Comparison of ENCODE assay signal across 18 cellular contexts in the genomic region with DNA sequence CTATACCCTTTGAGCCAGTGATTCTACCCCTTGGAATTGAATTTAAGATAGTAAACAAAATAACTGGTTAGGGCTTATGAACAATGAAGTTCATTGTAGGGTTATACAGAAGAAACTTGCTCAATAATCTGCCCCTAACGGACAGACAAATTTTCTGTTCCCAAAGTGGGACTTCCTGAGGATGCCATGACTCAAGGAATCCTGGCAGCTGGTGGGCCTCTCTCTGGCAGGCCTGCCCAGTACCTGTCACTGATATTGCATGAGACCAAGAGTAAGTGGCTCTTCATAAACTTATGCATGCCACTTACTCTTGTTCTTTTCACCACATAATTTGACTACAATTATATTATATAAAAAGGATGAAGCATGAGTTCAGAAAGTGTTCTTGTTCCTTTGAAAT. TPM values are rescaled to one million over a fixed set of nuclear protein-coding genes. Genes with fewer than 3 reads are reported as not detected.
DNase-seq lines count a peak whose midpoint lies in the region; ATAC-seq lines count a peak whose summit lies in the region.
"Had no signal": no experiment of that assay in that cellular context is flagged by ENCODE, and none has a peak within 500 bp of the region (broad histone marks: within the 10 kb centered on the region; RNA-seq: fewer than 3 reads in every experiment).

No MANE protein-coding gene starts in this region.

- no peak for ATAC-seq in effector memory CD8-positive, alpha-beta T cell (replicated peaks)

- H3K4me1 Mint-ChIP-seq in effector memory CD8-positive, alpha-beta T cell (ENCODE audit: low read depth in 2 of 2): peaks cover 47 to 75% of the 10 kb centered on the region in 2 donors

- no peaks in the 10 kb centered on the region for H3K27me3 Mint-ChIP-seq in effector memory CD8-positive, alpha-beta T cell

- H3K27ac Mint-ChIP-seq in effector memory CD8-positive, alpha-beta T cell: peak overlapping the region; percentile 49 to 82

- in situ Hi-C loops in SK-MEL-5 (cut with HindIII; ENCODE audit: low pct_unique_long_range_greater_than_20kb, low sequenced_read_pairs): no loop called here

- no peaks in the 10 kb centered on the region for H3K9me3 Mint-ChIP-seq in effector memory CD8-positive, alpha-beta T cell

- peaks cover 21% of the 10 kb centered on the region for H3K36me3 Mint-ChIP-seq in effector memory CD8-positive, alpha-beta T cell (ENCODE audit: insufficient read depth)

- H3K4me3 Mint-ChIP-seq in effector memory CD8-positive, alpha-beta T cell: no peak overlapping the region

- DNase-seq in COLO829 (ENCODE audit: low spot score) (peak; percentile 41), SK-MEL-5 (ENCODE audit: low read depth, low spot score) (peak; percentile 26), lung microvascular endothelial cell (ENCODE audit: low read depth in 2 of 2) (peak; percentile 42 to 67), NCI-H146 (lab: John Stamatoyannopoulos, UW) (no peak)
- no peak for DNase-seq in effector memory CD8-positive, alpha-beta T cell
- no peak for DNase-seq in activated T-cell treated with anti-CD3 and anti-CD28 coated beads, Interleukin-2, amount 50 U/mL, for 1 hour
- DNase-seq in stimulated activated CD4-positive, alpha-beta T cell treated with anti-CD3 and anti-CD28 coated beads, Interleukin-15, amount 100 ng/mL, for 24 hours: no peak
- DNase-seq: BE2C, COR-L47, DMS79, Karpas-422, NCI-H1694 treated with DMSO at 0.1 percent for 48 hours, NCI-H2081 treated with DMSO at 0.1 percent for 48 hours, NCI-H446, NCI-H526 treated with DMSO at 0.1 percent for 48 hours, OCI-M1 had no signal

RNA-seq across cellular contexts. Expression of a gene that starts 41.5 kb away (rescaled TPM):
- total RNA-seq in SK-MEL-5 (2014; rRNA removed; shearing (Covaris generic)): 3.8 and 5.1 TPM in 2 replicates
- 1.2 and 1.9 TPM in 2 replicates for polyA plus RNA-seq in SK-MEL-5 (2015; cell fraction: cytosol; rRNA removed)
- 1.4 and 2.3 TPM in 2 replicates for polyA plus RNA-seq in SK-MEL-5 (2015; cell fraction: nucleus; rRNA removed)
- total RNA-seq in lung microvascular endothelial cell: 0.40 and 0.65 TPM in 2 replicates
- total RNA-seq: A673, MCF 10A had no signal

Comparison
In these comparisons a context has a peak if more than half of its experiments do, and no peak if none do; other contexts are left out.
1. DNase-seq: peak in COLO829 (single experiment), SK-MEL-5 (single experiment) and lung microvascular endothelial cell (2 of 2); none in effector memory CD8-positive, alpha-beta T cell (0 of 3), activated T-cell treated with anti-CD3 and anti-CD28 coated beads, Interleukin-2, amount 50 U/mL, for 1 hour (single experiment), stimulated activated CD4-positive, alpha-beta T cell treated with anti-CD3 and anti-CD28 coated beads, Interleukin-15, amount 100 ng/mL, for 24 hours (single experiment) and NCI-H146 (single experiment).